In the genomic region with DNA sequence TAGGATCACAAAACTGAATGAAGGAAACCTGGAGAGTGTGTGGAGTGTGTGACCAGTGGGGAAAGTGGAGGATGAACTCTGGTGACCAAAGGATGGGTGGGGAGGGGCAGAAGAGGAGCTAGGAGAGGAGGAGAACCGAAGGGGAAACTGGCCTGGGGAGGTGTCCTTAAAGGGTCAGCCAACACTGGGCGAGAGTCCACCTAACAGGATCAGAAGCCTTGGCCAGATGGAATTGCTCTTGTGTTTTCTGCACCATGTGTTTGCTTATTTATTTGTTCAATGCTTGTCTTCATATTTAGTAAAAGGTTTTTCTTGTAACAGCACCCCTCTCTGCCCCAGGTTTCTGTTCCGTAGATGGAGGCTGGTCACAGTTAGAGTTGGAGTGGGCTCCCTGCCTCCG, we compare ENCODE assay signal across 19 cellular contexts. TPM values are rescaled to one million over a fixed set of nuclear protein-coding genes. Genes with fewer than 3 reads are reported as not detected.
A peak's percentile ranks its signal among the peaks of the same experiment; 100 is the strongest.
DNase-seq lines count a peak whose midpoint lies in the region; ATAC-seq and TF ChIP-seq lines count a peak whose summit lies in the region.
"Had no signal": no experiment of that assay in that cellular context is flagged by ENCODE, and none has a peak within 500 bp of the region (broad histone marks: within the 10 kb centered on the region; RNA-seq: fewer than 3 reads in every experiment).

No MANE protein-coding gene starts in this region.

- no peaks in the 10 kb centered on the region for H3K36me3 Mint-ChIP-seq in type B pancreatic cell
- H3K36me3 Mint-ChIP-seq: CD4-positive, CD25-positive, alpha-beta regulatory T cell; CD8-positive, alpha-beta memory T cell; IgD-negative memory B cell had no signal

- H3K4me1 Mint-ChIP-seq in type B pancreatic cell (ENCODE audit: unreplicated experiment), result peaks cover 11% of the 10 kb centered on the region

- H3K79me2 ChIP-seq in Loucy (ENCODE audit: insufficient read depth, low read length), result no peaks in the 10 kb centered on the region

- TF ChIP-seq CTCF in HEK293 (tag by site-specific recombination; IDR thresholded peaks at IDR 0.05) (no peak), Loucy (conservative IDR thresholded peaks at IDR 0.05; ENCODE audit: low read length) (no peak), esophagus muscularis mucosa (IDR thresholded peaks at IDR 0.05) (no peak), type B pancreatic cell (conservative IDR thresholded peaks at IDR 0.05) (no peak)

- no peaks in the 10 kb centered on the region for H3K36me3 ChIP-seq in HEK293 (ENCODE audit: control insufficient read depth in 2 of 2, insufficient read depth in 1 of 2, low read length in 2 of 2)
- no peaks in the 10 kb centered on the region for H3K36me3 ChIP-seq in Loucy (ENCODE audit: insufficient read depth, low read length)
- no peaks in the 10 kb centered on the region for H3K36me3 ChIP-seq in esophagus muscularis mucosa
- H3K36me3 ChIP-seq: BE2C had no signal

- H3K9ac ChIP-seq in Loucy (ENCODE audit: low read depth, low read length, poor library complexity, severe bottlenecking), result no peak overlapping the region

- DNase-seq in cerebellar cortex (ENCODE audit: low spot score), result peak; percentile 63
- peak; percentile 90 for DNase-seq in esophagus muscularis mucosa (ENCODE audit: extremely low spot score)
- DNase-seq in type B pancreatic cell (ENCODE audit: extremely low spot score, unreplicated experiment), result no peak
- DNase-seq: ACHN; BE2C; CD4-positive, CD25-positive, alpha-beta regulatory T cell; CD8-positive, alpha-beta memory T cell; COR-L47; DMS 273 treated with DMSO at 0.1 percent for 48 hours; GDM1; H7; KG1 had no signal

- POLR2A ChIA-PET in HEK293 (lab: Yijun Ruan, JAX), result no interaction called here

- H3K27ac Mint-ChIP-seq in type B pancreatic cell, result no peak overlapping the region
- H3K27ac Mint-ChIP-seq: CD4-positive, CD25-positive, alpha-beta regulatory T cell; CD8-positive, alpha-beta memory T cell; GM23338; IgD-negative memory B cell had no signal

- H3K4me3 ChIP-seq in HEK293 (ENCODE audit: low read depth, low read length) (no peak overlapping the region), Loucy (ENCODE audit: low read length, poor library complexity, severe bottlenecking) (no peak overlapping the region), esophagus muscularis mucosa (no peak overlapping the region)
- H3K4me3 ChIP-seq: GM23338 had no signal

- TF ChIP-seq EP300 in esophagus muscularis mucosa (IDR thresholded peaks at IDR 0.05), result no peak

- H3K27me3 ChIP-seq in Loucy (ENCODE audit: insufficient read depth, low read length, poor library complexity, severe bottlenecking) (no peaks in the 10 kb centered on the region), esophagus muscularis mucosa (peaks cover 0 to 4% (median 0%) of the 10 kb centered on the region in 4 donors)
- H3K27me3 ChIP-seq: BE2C had no signal

- H3K4me1 ChIP-seq in HEK293 (ENCODE audit: control insufficient read depth, insufficient read depth, low read length) (no peaks in the 10 kb centered on the region), Loucy (ENCODE audit: insufficient read depth, low read length, poor library complexity, severe bottlenecking) (peaks cover 9% of the 10 kb centered on the region), esophagus muscularis mucosa (peaks cover 5 to 9% (median 6%) of the 10 kb centered on the region in 4 donors)
- H3K4me1 ChIP-seq: BE2C had no signal

- H3K4me3 Mint-ChIP-seq in type B pancreatic cell, result no peak overlapping the region
- H3K4me3 Mint-ChIP-seq: CD4-positive, CD25-positive, alpha-beta regulatory T cell; CD8-positive, alpha-beta memory T cell; GM23338; IgD-negative memory B cell had no signal

- no peaks in the 10 kb centered on the region for H3K9me3 Mint-ChIP-seq in type B pancreatic cell
- H3K9me3 Mint-ChIP-seq: CD8-positive, alpha-beta memory T cell; GM23338; IgD-negative memory B cell had no signal

- no peak for TF ChIP-seq POLR2A in esophagus muscularis mucosa (IDR thresholded peaks at IDR 0.05; ENCODE audit: low read depth)

- H3K4me2 ChIP-seq in Loucy (ENCODE audit: low read depth, low read length, poor library complexity, severe bottlenecking), result no peak overlapping the region
- H3K4me2 ChIP-seq: GM23338 had no signal

- no peaks in the 10 kb centered on the region for H3F3A ChIP-seq in Loucy (ENCODE audit: low read depth)

- WGBS in esophagus muscularis mucosa, result 56% methylated on average over 4 of the region's 4 CpGs

- intact Hi-C loops in esophagus muscularis mucosa (cut with DNase I), result loop anchor here (2.0 kb wide), 1 partner anchor 104 kb away; no protein-coding TSS in a partner anchor

- H3K9me3 ChIP-seq in HEK293 (ENCODE audit: control insufficient read depth, insufficient read depth, low read depth, low read length), result no peaks in the 10 kb centered on the region
- no peaks in the 10 kb centered on the region for H3K9me3 ChIP-seq in Loucy (ENCODE audit: insufficient read depth, low read depth, low read length)
- H3K9me3 ChIP-seq in esophagus muscularis mucosa, result no peaks in the 10 kb centered on the region
- H3K9me3 ChIP-seq: BE2C had no signal

- no peaks in the 10 kb centered on the region for H3K9me2 ChIP-seq in Loucy (replicated peaks; ENCODE audit: low read depth, low read length)

- CTCF ChIA-PET in HEK293 (lab: Yijun Ruan, JAX), result interaction anchor here (0.7 to 7.6 kb wide), 9 partner anchors 11 to 105 kb away, joined by 3 to 120 read pairs (median 4); no protein-coding TSS in a partner anchor

- H4K20me1 ChIP-seq in Loucy (ENCODE audit: insufficient read depth, low read length, poor library complexity, severe bottlenecking), result no peaks in the 10 kb centered on the region

- H3K27ac ChIP-seq in HEK293 (ENCODE audit: extremely low read depth, low read depth, low read length) (no peak overlapping the region), esophagus muscularis mucosa (replicated peaks in 1 of 4) (no peak overlapping the region)

- 0 out of 2 replicates have a peak overlapping the region, but pooled peaks have one; percentile 22 for H2AFZ ChIP-seq in Loucy (ENCODE audit: low read length)
- H2AFZ ChIP-seq: GM23338 had no signal

- peaks cover 33% of the 10 kb centered on the region for H3K27me3 Mint-ChIP-seq in type B pancreatic cell

- ATAC-seq in HG03439 (IDR thresholded peaks at IDR 0.05; ENCODE audit: unreplicated experiment) (no peak), HG03342 (IDR thresholded peaks at IDR 0.05; ENCODE audit: unreplicated experiment) (no peak)
- ATAC-seq: GM23338, HCT116 had no signal

TF ChIP-seq in HEK293, 187 proteins besides CTCF, POLR2A, EP300 and RAD21:
- TF ChIP-seq ZBTB21 (tag by site-specific recombination; IDR thresholded peaks at IDR 0.05), result no peak
- no peak for TF ChIP-seq ZNF266 (tag by site-specific recombination; IDR thresholded peaks at IDR 0.05; ENCODE audit: low read depth)
- TF ChIP-seq SALL2 (tag by site-specific recombination; IDR thresholded peaks at IDR 0.05; ENCODE audit: borderline replicate concordance), result no peak
- TF ChIP-seq, protein P1, sequence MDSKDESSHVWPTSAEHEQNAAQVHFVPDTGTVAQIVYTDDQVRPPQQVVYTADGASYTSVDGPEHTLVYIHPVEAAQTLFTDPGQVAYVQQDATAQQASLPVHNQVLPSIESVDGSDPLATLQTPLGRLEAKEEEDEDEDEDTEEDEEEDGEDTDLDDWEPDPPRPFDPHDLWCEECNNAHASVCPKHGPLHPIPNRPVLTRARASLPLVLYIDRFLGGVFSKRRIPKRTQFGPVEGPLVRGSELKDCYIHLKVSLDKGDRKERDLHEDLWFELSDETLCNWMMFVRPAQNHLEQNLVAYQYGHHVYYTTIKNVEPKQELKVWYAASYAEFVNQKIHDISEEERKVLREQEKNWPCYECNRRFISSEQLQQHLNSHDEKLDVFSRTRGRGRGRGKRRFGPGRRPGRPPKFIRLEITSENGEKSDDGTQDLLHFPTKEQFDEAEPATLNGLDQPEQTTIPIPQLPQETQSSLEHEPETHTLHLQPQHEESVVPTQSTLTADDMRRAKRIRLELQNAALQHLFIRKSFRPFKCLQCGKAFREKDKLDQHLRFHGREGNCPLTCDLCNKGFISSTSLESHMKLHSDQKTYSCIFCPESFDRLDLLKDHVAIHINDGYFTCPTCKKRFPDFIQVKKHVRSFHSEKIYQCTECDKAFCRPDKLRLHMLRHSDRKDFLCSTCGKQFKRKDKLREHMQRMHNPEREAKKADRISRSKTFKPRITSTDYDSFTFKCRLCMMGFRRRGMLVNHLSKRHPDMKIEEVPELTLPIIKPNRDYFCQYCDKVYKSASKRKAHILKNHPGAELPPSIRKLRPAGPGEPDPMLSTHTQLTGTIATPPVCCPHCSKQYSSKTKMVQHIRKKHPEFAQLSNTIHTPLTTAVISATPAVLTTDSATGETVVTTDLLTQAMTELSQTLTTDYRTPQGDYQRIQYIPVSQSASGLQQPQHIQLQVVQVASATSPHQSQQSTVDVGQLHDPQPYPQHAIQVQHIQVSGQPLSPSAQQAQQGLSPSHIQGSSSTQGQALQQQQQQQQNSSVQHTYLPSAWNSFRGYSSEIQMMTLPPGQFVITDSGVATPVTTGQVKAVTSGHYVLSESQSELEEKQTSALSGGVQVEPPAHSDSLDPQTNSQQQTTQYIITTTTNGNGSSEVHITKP (tag by site-specific recombination; IDR thresholded peaks at IDR 0.05), result peak; percentile 26; the same call in 1 of the 2 replicates

RNA-seq across cellular contexts. Expression of gene ATP23, which starts 34.5 kb away (rescaled TPM):
- total RNA-seq in esophagus muscularis mucosa (10 to 100 TPM; 10.3 to 17.9 (median 14.8) TPM), type B pancreatic cell (ENCODE audit: low replicate concordance) (5.2 and 9.7 TPM in 2 replicates)
